In genomic region chr7:98286093-98286525, GRCh38 we compare ENCODE assay signal across 9 cellular contexts. TPM values are rescaled to one million over a fixed set of nuclear protein-coding genes. Genes with fewer than 3 reads are reported as not detected.
DNase-seq lines count a peak whose midpoint lies in the region; ATAC-seq, FAIRE-seq and TF ChIP-seq lines count a peak whose summit lies in the region.
"Had no signal": no experiment of that assay in that cellular context is flagged by ENCODE, and none has a peak within 500 bp of the region (broad histone marks: within the 10 kb centered on the region; RNA-seq: fewer than 3 reads in every experiment).

No MANE protein-coding gene starts in this region.

- H3K9me3 Mint-ChIP-seq in MCF 10A (ENCODE audit: unreplicated experiment), result no peaks in the 10 kb centered on the region
- no peaks in the 10 kb centered on the region for H3K9me3 Mint-ChIP-seq in activated CD4-positive, alpha-beta T cell treated with anti-CD3 and anti-CD28 coated beads for 36 hours (ENCODE audit: low read depth)
- H3K9me3 Mint-ChIP-seq: neural progenitor cell had no signal

- H3K27me3 Mint-ChIP-seq in MCF 10A (ENCODE audit: insufficient read depth, unreplicated experiment), result no peaks in the 10 kb centered on the region
- H3K27me3 Mint-ChIP-seq in activated CD4-positive, alpha-beta T cell treated with anti-CD3 and anti-CD28 coated beads for 36 hours, result no peaks in the 10 kb centered on the region

- DNase-seq in KBM-7 (peak; percentile 32), MCF 10A (ENCODE audit: unreplicated experiment) (peak; percentile 87), left colon (peak; percentile 57 to 60), thoracic aorta (ENCODE audit: low spot score) (peak; percentile 40), HTR-8/SVneo (ENCODE audit: insufficient read length, low spot score) (no peak), DMS114 treated with DMSO at 0.1 percent for 48 hours (lab: John Stamatoyannopoulos, UW; ENCODE audit: unreplicated experiment) (no peak)
- DNase-seq in activated CD4-positive, alpha-beta T cell treated with anti-CD3 and anti-CD28 coated beads for 36 hours, result no peak

- peaks cover 6% of the 10 kb centered on the region for H3K36me3 ChIP-seq in thoracic aorta
- H3K36me3 ChIP-seq: neural progenitor cell had no signal

- H3K27me3 ChIP-seq in thoracic aorta (replicated peaks; ENCODE audit: insufficient read depth), result no peaks in the 10 kb centered on the region
- H3K27me3 ChIP-seq: neural progenitor cell had no signal

- POLR2A ChIA-PET in MCF 10A (lab: Yijun Ruan, JAX), result interaction anchor here (0.6 to 6.6 kb wide), 8 partner anchors 8 to 594 kb away, joined by 3 to 60 read pairs (median 4); partner anchors contain the start of genes BAIAP2L1 and TRRAP
- POLR2A ChIA-PET in activated CD4-positive, alpha-beta T cell treated with anti-CD3 and anti-CD28 coated beads for 36 hours (lab: Charles Lee), result no interaction called here

- H3K4me1 Mint-ChIP-seq in MCF 10A (ENCODE audit: insufficient read depth, unreplicated experiment), result peaks cover 36% of the 10 kb centered on the region
- peaks cover 29% of the 10 kb centered on the region for H3K4me1 Mint-ChIP-seq in activated CD4-positive, alpha-beta T cell treated with anti-CD3 and anti-CD28 coated beads for 36 hours

- ATAC-seq in left colon (no peak), thoracic aorta (ENCODE audit: insufficient number of reproducible peaks, low FRiP score, low read depth) (peak; percentile 16), HG03457 (IDR thresholded peaks at IDR 0.05; ENCODE audit: unreplicated experiment) (no peak)
- ATAC-seq in activated CD4-positive, alpha-beta T cell treated with anti-CD3 and anti-CD28 coated beads for 36 hours, result no peak

- TF ChIP-seq CTCF in MCF 10A (IDR thresholded peaks at IDR 0.05; ENCODE audit: unreplicated experiment) (no peak), thoracic aorta (IDR thresholded peaks at IDR 0.05) (no peak)

- peak overlapping the region; percentile 64 for H3K4me3 Mint-ChIP-seq in MCF 10A (ENCODE audit: unreplicated experiment)
- no peak overlapping the region for H3K4me3 Mint-ChIP-seq in activated CD4-positive, alpha-beta T cell treated with anti-CD3 and anti-CD28 coated beads for 36 hours
- H3K4me3 Mint-ChIP-seq: neural progenitor cell had no signal

- no TSS peak for BruUV-seq in MCF 10A (replicated peaks; lab: Mats Ljungman, UMichigan)

- CTCF ChIA-PET in MCF 10A (lab: Yijun Ruan, JAX), result interaction anchor here (0.5 to 1.7 kb wide), 11 partner anchors 8 to 264 kb away, joined by 3 to 11 read pairs (median 4); partner anchors contain the start of gene BAIAP2L1
- CTCF ChIA-PET in activated CD4-positive, alpha-beta T cell treated with anti-CD3 and anti-CD28 coated beads for 36 hours (lab: Charles Lee), result no interaction called here

- H3K27ac Mint-ChIP-seq in MCF 10A (ENCODE audit: low read depth, unreplicated experiment), result peak overlapping the region; percentile 89
- H3K27ac Mint-ChIP-seq in activated CD4-positive, alpha-beta T cell treated with anti-CD3 and anti-CD28 coated beads for 36 hours, result no peak overlapping the region
- H3K27ac Mint-ChIP-seq: neural progenitor cell had no signal

- H3K4me3 ChIP-seq in thoracic aorta, result peak overlapping the region; percentile 97
- H3K4me3 ChIP-seq: neural progenitor cell had no signal

- H3K9me3 ChIP-seq in thoracic aorta, result no peaks in the 10 kb centered on the region

- peaks cover 50% of the 10 kb centered on the region for H3K36me3 Mint-ChIP-seq in MCF 10A (ENCODE audit: insufficient read depth, unreplicated experiment)
- H3K36me3 Mint-ChIP-seq in activated CD4-positive, alpha-beta T cell treated with anti-CD3 and anti-CD28 coated beads for 36 hours (ENCODE audit: low read depth), result peaks cover 6% of the 10 kb centered on the region

- peak overlapping the region; percentile 97 to 98 for H3K27ac ChIP-seq in thoracic aorta
- H3K27ac ChIP-seq: neural progenitor cell had no signal

- H3K4me1 ChIP-seq in thoracic aorta (ENCODE audit: control insufficient read depth in 1 of 2, low read depth in 2 of 2), result peaks cover 56 to 67% of the 10 kb centered on the region in 2 donors

- intact Hi-C loops in MCF 10A (cut with micrococcal nuclease) (loop anchor here (10.0 kb wide), 1 partner anchor 559 kb away; no protein-coding TSS in a partner anchor), left colon (cut with DNase I, micrococcal nuclease) (no loop called here)
- intact Hi-C loops in activated CD4-positive, alpha-beta T cell treated with anti-CD3 and anti-CD28 coated beads for 36 hours (cut with DNase I, micrococcal nuclease), result loop anchor here in 1 of 2 experiments (10.0 kb wide), 1 partner anchor 181 kb away; the partner anchor contains the start of gene LMTK2

- in situ Hi-C loops in KBM-7 (cut with MboI; ENCODE audit: low pct_unique_long_range_greater_than_20kb, low sequenced_read_pairs), result no loop called here

- FAIRE-seq in HTR-8/SVneo (lab: Jason Lieb, UNC), result no peak

RNA-seq across cellular contexts. Expression of gene BRI3, which starts 4.6 kb away (rescaled TPM):
- total RNA-seq in MCF 10A (2022) (154 and 246 TPM in 2 replicates), left colon (100 to 1,000 TPM; 193 to 210 TPM), thoracic aorta (100 to 1,000 TPM in 1 of 2 donors, 10 to 100 TPM in 1; 95.1 to 104 TPM)
- total RNA-seq in activated CD4-positive, alpha-beta T cell treated with anti-CD3 and anti-CD28 coated beads for 36 hours, result 10 to 100 TPM; 45.1 to 47.6 TPM

RNA-seq across cellular contexts. Expression of gene TECPR1, which starts 34.1 kb away (rescaled TPM):
- total RNA-seq in MCF 10A (2022) (15.4 and 21.1 TPM in 2 replicates), left colon (10 to 100 TPM; 39.7 to 45.2 TPM), thoracic aorta (10 to 100 TPM; 41.6 to 53.8 TPM)
- 10 to 100 TPM; 21.8 to 26.5 TPM for total RNA-seq in activated CD4-positive, alpha-beta T cell treated with anti-CD3 and anti-CD28 coated beads for 36 hours

Comparison
In these comparisons a context has a peak if more than half of its experiments do, and no peak if none do; other contexts are left out.
1. DNase-seq: peak in KBM-7 (single experiment), MCF 10A (single experiment), left colon (2 of 2) and thoracic aorta (single experiment); none in HTR-8/SVneo (single experiment), DMS114 treated with DMSO at 0.1 percent for 48 hours (single experiment) and activated CD4-positive, alpha-beta T cell treated with anti-CD3 and anti-CD28 coated beads for 36 hours (single experiment).